ENCODE assay signal across 1 cellular context in genomic region chr4:188110741-188111458, GRCh38.
TF ChIP-seq lines count a peak whose summit lies in the region.

No MANE protein-coding gene starts in this region.

TF ChIP-seq in H1, 55 proteins besides CTCF, POLR2A, EP300 and RAD21 (continued from another document):
- TF ChIP-seq HDAC6 (IDR thresholded peaks at IDR 0.05; ENCODE audit: low read depth, low read length), result no peak
- no peak for TF ChIP-seq TEAD4 (IDR thresholded peaks at IDR 0.05; ENCODE audit: low read depth, low read length)
- TF ChIP-seq SUZ12 (IDR thresholded peaks at IDR 0.05; ENCODE audit: low read length), result no peak
- TF ChIP-seq RNF2 (IDR thresholded peaks at IDR 0.05; ENCODE audit: borderline replicate concordance, low read depth, low read length, missing control alignments, poor library complexity, severe bottlenecking), result no peak
TF ChIP-seq in H1: peak in this region for 0.
